Comparison of ENCODE assay signal across 14 cellular contexts in genomic region chr22:35970601-35971417, GRCh38. TPM values are rescaled to one million over a fixed set of nuclear protein-coding genes. Genes with fewer than 3 reads are reported as not detected.
DNase-seq lines count a peak whose midpoint lies in the region; ATAC-seq and TF ChIP-seq lines count a peak whose summit lies in the region.
"Had no signal": no experiment of that assay in that cellular context is flagged by ENCODE, and none has a peak within 500 bp of the region (broad histone marks: within the 10 kb centered on the region; RNA-seq: fewer than 3 reads in every experiment).

No MANE protein-coding gene starts in this region.

- H4K20me1 ChIP-seq in IMR-90 (ENCODE audit: insufficient read depth, low read length): peaks cover 20% of the 10 kb centered on the region

- no peak for TF ChIP-seq RAD21 in IMR-90 (IDR thresholded peaks at IDR 0.05; ENCODE audit: low read length)

- H4K91ac ChIP-seq in IMR-90 (ENCODE audit: insufficient read depth, low read depth, low read length): peak overlapping the region; percentile 45

- H3K4me3 ChIP-seq in ACC112 (ENCODE audit: low read depth, low read length) (peak overlapping the region; percentile 7; the same call in 1 of the 2 replicates), IMR-90 (ENCODE audit: insufficient read depth, low read depth, low read length) (no peak overlapping the region), esophagus squamous epithelium (no peak overlapping the region), Caco-2 (ENCODE audit: low read depth, low read length) (no peak overlapping the region)

- no peaks in the 10 kb centered on the region for H3K36me3 ChIP-seq in ACC112 (ENCODE audit: insufficient read depth, low read length)
- no peaks in the 10 kb centered on the region for H3K36me3 ChIP-seq in IMR-90 (ENCODE audit: control insufficient read depth, insufficient read depth, low read length)
- H3K36me3 ChIP-seq in esophagus squamous epithelium: no peaks in the 10 kb centered on the region
- H3K36me3 ChIP-seq in Caco-2 (ENCODE audit: control insufficient read depth, insufficient read depth, low read length): no peaks in the 10 kb centered on the region

- no peak overlapping the region for H2AK9ac ChIP-seq in IMR-90 (replicated peaks; ENCODE audit: low read depth, low read length, poor library complexity)

- peak overlapping the region; percentile 70 for H2BK120ac ChIP-seq in IMR-90 (ENCODE audit: low read depth, low read length)

- H3K4ac ChIP-seq in IMR-90 (ENCODE audit: low read depth, low read length): peak overlapping the region; percentile 66

- peak overlapping the region; percentile 68 for H3K4me2 ChIP-seq in IMR-90 (ENCODE audit: low read depth, low read length)

- peaks cover 26% of the 10 kb centered on the region for H3K9me1 ChIP-seq in IMR-90 (ENCODE audit: insufficient read depth, low read length)

- peaks cover 65% of the 10 kb centered on the region for H3K4me1 Mint-ChIP-seq in progenitor cell of endocrine pancreas (ENCODE audit: low read depth)
- H3K4me1 Mint-ChIP-seq in Caco-2 (ENCODE audit: low read depth, unreplicated experiment): peaks cover 14% of the 10 kb centered on the region
- H3K4me1 Mint-ChIP-seq: activated CD8-positive, alpha-beta memory T cell treated with anti-CD3 and anti-CD28 coated beads, Interleukin-2, amount 10 ng/mL, durations not matched to agents 7 days and 5 days; CD4-positive, CD25-positive, alpha-beta regulatory T cell had no signal

- peak overlapping the region; percentile 55 for H3K23ac ChIP-seq in IMR-90 (ENCODE audit: low read depth, low read length)

- H3K27me3 Mint-ChIP-seq in progenitor cell of endocrine pancreas (no peaks in the 10 kb centered on the region), Caco-2 (ENCODE audit: insufficient read depth, unreplicated experiment) (no peaks in the 10 kb centered on the region)

- WGBS in IMR-90 (ENCODE audit: extremely low coverage in 2 of 2, insufficient read length in 1 of 2), 2 experiments: no CpG with 5 or more reads among the region's 4 CpGs
- 62 to 81% methylated on average over 4 of the region's 4 CpGs for WGBS in esophagus squamous epithelium, 2 donors

- peak; percentile 69 for ATAC-seq in IMR-90 (ENCODE audit: low read depth)
- ATAC-seq: activated CD8-positive, alpha-beta memory T cell treated with anti-CD3 and anti-CD28 coated beads, Interleukin-2, amount 10 ng/mL, durations not matched to agents 7 days and 5 days; Panc1 had no signal

- H2BK15ac ChIP-seq in IMR-90 (ENCODE audit: low read depth, low read length): peak overlapping the region; percentile 22; the same call in 2 of the 3 replicates

- peak overlapping the region; percentile 51 for H3K27ac ChIP-seq in ACC112 (ENCODE audit: low read depth, low read length)
- H3K27ac ChIP-seq in IMR-90 (ENCODE audit: insufficient read depth, low read length): peak overlapping the region; percentile 96
- peak overlapping the region in 3 of 4 donors; percentile 44 to 85 (median 85) for H3K27ac ChIP-seq in esophagus squamous epithelium

- no peaks in the 10 kb centered on the region for H3K27me3 ChIP-seq in ACC112 (ENCODE audit: insufficient read depth, low read length)
- no peaks in the 10 kb centered on the region for H3K27me3 ChIP-seq in IMR-90 (ENCODE audit: control insufficient read depth, insufficient read depth, low read length)
- no peaks in the 10 kb centered on the region for H3K27me3 ChIP-seq in esophagus squamous epithelium
- no peaks in the 10 kb centered on the region for H3K27me3 ChIP-seq in Caco-2 (replicated peaks; ENCODE audit: control insufficient read depth, insufficient read depth, low read length)

- peaks cover 2% of the 10 kb centered on the region for H3K36me3 Mint-ChIP-seq in progenitor cell of endocrine pancreas (ENCODE audit: insufficient read depth)
- H3K36me3 Mint-ChIP-seq in Caco-2 (ENCODE audit: insufficient read depth, unreplicated experiment): peaks cover 5% of the 10 kb centered on the region
- H3K36me3 Mint-ChIP-seq: activated CD8-positive, alpha-beta memory T cell treated with anti-CD3 and anti-CD28 coated beads, Interleukin-2, amount 10 ng/mL, durations not matched to agents 7 days and 5 days had no signal

- CTCF ChIA-PET in IMR-90 (lab: Yijun Ruan, JAX) (interaction anchor here (0.6 to 1.5 kb wide), 4 partner anchors 20 to 98 kb away, joined by 3 to 4 read pairs (median 3); no protein-coding TSS in a partner anchor), Caco-2 (lab: Charles Lee) (no interaction called here)

- H3K4me1 ChIP-seq in ACC112 (ENCODE audit: control insufficient read depth, insufficient read depth, low read length, unreplicated experiment): peaks cover 41% of the 10 kb centered on the region
- H3K4me1 ChIP-seq in IMR-90 (ENCODE audit: control insufficient read depth, insufficient read depth, low read length): peaks cover 34% of the 10 kb centered on the region
- peaks cover 6 to 69% (median 29%) of the 10 kb centered on the region in 3 donors for H3K4me1 ChIP-seq in esophagus squamous epithelium
- H3K4me1 ChIP-seq in Caco-2: peaks cover 25% of the 10 kb centered on the region

- H2BK5ac ChIP-seq in IMR-90 (ENCODE audit: low read depth, low read length, poor library complexity, severe bottlenecking): peak overlapping the region; percentile 84

- POLR2A ChIA-PET in IMR-90 (lab: Charles Lee; ENCODE audit: unreplicated experiment) (no interaction called here), Caco-2 (lab: Charles Lee) (no interaction called here)

- dilution Hi-C loops in IMR-90 (cut with HindIII; ENCODE audit: low sequenced_read_pairs, unreplicated experiment): no loop called here

- H3K4me3 Mint-ChIP-seq in progenitor cell of endocrine pancreas (ENCODE audit: low read depth): no peak overlapping the region
- H3K4me3 Mint-ChIP-seq in Caco-2 (ENCODE audit: unreplicated experiment): no peak overlapping the region
- H3K4me3 Mint-ChIP-seq: activated CD8-positive, alpha-beta memory T cell treated with anti-CD3 and anti-CD28 coated beads, Interleukin-2, amount 10 ng/mL, durations not matched to agents 7 days and 5 days; CD4-positive, CD25-positive, alpha-beta regulatory T cell; IgD-negative memory B cell had no signal

- H3K56ac ChIP-seq in IMR-90 (ENCODE audit: extremely low read depth, insufficient read depth, low read length): no peak overlapping the region

- peak overlapping the region; percentile 23 for H2BK20ac ChIP-seq in IMR-90 (ENCODE audit: low read depth, low read length)

- H3K79me2 ChIP-seq in ACC112 (ENCODE audit: control insufficient read depth, insufficient read depth, low read length, unreplicated experiment): peaks cover 34% of the 10 kb centered on the region

- DNase-seq in IMR-90: no peak
- no peak for DNase-seq in esophagus squamous epithelium (lab: John Stamatoyannopoulos, UW)
- no peak for DNase-seq in progenitor cell of endocrine pancreas (ENCODE audit: low spot score, unreplicated experiment)
- DNase-seq in Caco-2: no peak
- DNase-seq in activated CD8-positive, alpha-beta memory T cell treated with anti-CD3 and anti-CD28 coated beads for 24 hours: no peak
- no peak for DNase-seq in T-helper 9 cell
- no peak for DNase-seq in DMS 273 treated with DMSO at 0.1 percent for 48 hours (lab: John Stamatoyannopoulos, UW)
- DNase-seq: activated CD8-positive, alpha-beta memory T cell treated with anti-CD3 and anti-CD28 coated beads, Interleukin-2, amount 10 ng/mL, durations not matched to agents 7 days and 5 days; CD4-positive, CD25-positive, alpha-beta regulatory T cell; NCI-H187 treated with DMSO at 0.1 percent for 48 hours; T1000 had no signal

- no peaks in the 10 kb centered on the region for H3K9me3 Mint-ChIP-seq in progenitor cell of endocrine pancreas (ENCODE audit: low read depth)
- no peaks in the 10 kb centered on the region for H3K9me3 Mint-ChIP-seq in Caco-2 (ENCODE audit: unreplicated experiment)
- H3K9me3 Mint-ChIP-seq: CD4-positive, CD25-positive, alpha-beta regulatory T cell; IgD-negative memory B cell had no signal

- peak overlapping the region; percentile 77 for H3K14ac ChIP-seq in IMR-90 (replicated peaks; ENCODE audit: low read depth, low read length)

- in situ Hi-C loops in IMR-90 (cut with MboI; ENCODE audit: low sequenced_read_pairs): no loop called here

- intact Hi-C loops in IMR-90 (cut with micrococcal nuclease): no loop called here
- intact Hi-C loops in esophagus squamous epithelium (cut with DNase I): no loop called here
- intact Hi-C loops in Caco-2 (cut with micrococcal nuclease; ENCODE audit: unreplicated experiment): no loop called here

- no TSS peak for BruUV-seq in IMR-90 (replicated peaks; lab: Mats Ljungman, UMichigan)
- BruUV-seq in Caco-2 (replicated peaks; lab: Mats Ljungman, UMichigan): no TSS peak

- H3K79me1 ChIP-seq in IMR-90 (ENCODE audit: low read depth in 1 of 2, low read length in 2 of 2): peaks cover 48 to 84% of the 10 kb centered on the region in 2 experiments

- H2AFZ ChIP-seq in ACC112 (ENCODE audit: low read length, unreplicated experiment): no peak overlapping the region
- H2AFZ ChIP-seq in IMR-90 (replicated peaks; ENCODE audit: low read length, poor library complexity): no peak overlapping the region

- H4K5ac ChIP-seq in IMR-90 (ENCODE audit: low read depth, low read length): peak overlapping the region; percentile 49; the same call in 1 of the 2 replicates

- H3K9me3 ChIP-seq in IMR-90 (ENCODE audit: control insufficient read depth, insufficient read depth, low read length) (no peaks in the 10 kb centered on the region), esophagus squamous epithelium (no peaks in the 10 kb centered on the region), Caco-2 (no peaks in the 10 kb centered on the region)

- H3K27ac Mint-ChIP-seq in progenitor cell of endocrine pancreas: peak overlapping the region; percentile 54
- no peak overlapping the region for H3K27ac Mint-ChIP-seq in Caco-2 (ENCODE audit: unreplicated experiment)
- H3K27ac Mint-ChIP-seq: activated CD8-positive, alpha-beta memory T cell treated with anti-CD3 and anti-CD28 coated beads, Interleukin-2, amount 10 ng/mL, durations not matched to agents 7 days and 5 days; CD4-positive, CD25-positive, alpha-beta regulatory T cell; IgD-negative memory B cell had no signal

- peak overlapping the region; percentile 84 for H3K18ac ChIP-seq in IMR-90 (ENCODE audit: low read depth, low read length)

- TF ChIP-seq CTCF in IMR-90 (conservative IDR thresholded peaks at IDR 0.05; ENCODE audit: low read depth, low read length) (no peak), esophagus squamous epithelium (IDR thresholded peaks at IDR 0.05) (no peak), progenitor cell of endocrine pancreas (IDR thresholded peaks at IDR 0.05; ENCODE audit: unreplicated experiment) (no peak), Caco-2 (IDR thresholded peaks at IDR 0.05; ENCODE audit: insufficient read depth in 1 of 2, low read depth in 1 of 2, low read length in 1 of 2, severe bottlenecking in 1 of 2, unreplicated experiment in 1 of 2) (no peak)

- TF ChIP-seq POLR2A in IMR-90 (IDR thresholded peaks at IDR 0.05; ENCODE audit: low read depth, low read length) (no peak), esophagus squamous epithelium (IDR thresholded peaks at IDR 0.05) (no peak)

- peak overlapping the region in 1 of 2 experiments; percentile 44; a peak in 2 of 4 replicates for H4K8ac ChIP-seq in IMR-90 (ENCODE audit: low read depth in 2 of 2, low read length in 2 of 2)

- 0 out of 2 replicates have a peak overlapping the region, but pooled peaks have one; percentile 8 for H3K9ac ChIP-seq in IMR-90 (ENCODE audit: low read depth, low read length)

- peak overlapping the region; percentile 68; the same call in 1 of the 2 replicates for H2AK5ac ChIP-seq in IMR-90 (ENCODE audit: low read depth, low read length)

RNA-seq across cellular contexts. Expression of gene RBFOX2, which starts 57.8 kb away (rescaled TPM):
- total RNA-seq in IMR-90 (2012; rRNA removed) (178 and 227 TPM in 2 replicates), esophagus squamous epithelium (10 to 100 TPM; 33.3 to 69.6 (median 46.3) TPM), progenitor cell of endocrine pancreas (140 and 141 TPM in 2 replicates), Caco-2 (2022) (91.1 and 96.5 TPM in 2 replicates)
- polyA plus RNA-seq in IMR-90 (2012; rRNA removed): 146 and 151 TPM in 2 replicates
- polyA plus RNA-seq in IMR-90 (2012; cell fraction: cytosol; rRNA removed): 70.2 and 96.3 TPM in 2 replicates
- 131 and 234 TPM in 2 replicates for polyA plus RNA-seq in IMR-90 (2012; cell fraction: nucleus; rRNA removed; ENCODE audit: low replicate concordance)
- polyA plus RNA-seq: IgD-negative memory B cell had no signal
